Comparison of ENCODE assay signal across 11 cellular contexts in genomic region chr5:113050606-113051391, GRCh38.
DNase-seq lines count a peak whose midpoint lies in the region; ATAC-seq, FAIRE-seq and TF ChIP-seq lines count a peak whose summit lies in the region.
"Had no signal": no experiment of that assay in that cellular context is flagged by ENCODE, and none has a peak within 500 bp of the region (broad histone marks: within the 10 kb centered on the region; RNA-seq: fewer than 3 reads in every experiment).

No MANE protein-coding gene starts in this region.

- no peak for TF ChIP-seq RAD21 in K562 (CRISPR knock-in tag; conservative IDR thresholded peaks at IDR 0.05 in 1 of 2, IDR thresholded peaks at IDR 0.05 in 1 of 2)

- FAIRE-seq in K562 (lab: Jason Lieb, UNC), result peak; percentile 67

- H3K27ac ChIP-seq in K562 (ENCODE audit: extremely low read depth, low read depth, low read length), result no peak overlapping the region
- H3K27ac ChIP-seq: neutrophil, PC-9 had no signal

- POLR2A ChIA-PET in K562 (lab: Yijun Ruan, JAX), result interaction anchor here (0.7 to 2.0 kb wide), 4 partner anchors 12 to 32 kb away, joined by 4 to 5 read pairs (median 4); no protein-coding TSS in a partner anchor

- no peaks in the 10 kb centered on the region for H3K27me3 ChIP-seq in K562 (ENCODE audit: control insufficient read depth in 2 of 2, insufficient read depth in 2 of 2, low read length in 2 of 2)
- H3K27me3 ChIP-seq: neutrophil had no signal

- WGBS in K562 (ENCODE audit: insufficient coverage, low coverage, missing lambda C conversion rate), result 38% methylated on average over 12 of the region's 12 CpGs

- H3K9me3 ChIP-seq in K562 (replicated peaks; ENCODE audit: control insufficient read depth, insufficient read depth, low read depth, low read length), result no peaks in the 10 kb centered on the region
- H3K9me3 ChIP-seq: neutrophil had no signal

- in situ Hi-C loops in K562 (cut with MboI), result no loop called here

- peak overlapping the region in 1 of 2 experiments; percentile 75; a peak in 1 of 4 replicates for H3K9ac ChIP-seq in K562 (ENCODE audit: insufficient read depth in 1 of 2, low read depth in 2 of 2, low read length in 2 of 2)

- 0 out of 3 replicates have a peak, but pooled peaks have one; percentile 10 for ATAC-seq in K562
- ATAC-seq in HG03521 (IDR thresholded peaks at IDR 0.05; ENCODE audit: unreplicated experiment), result no peak
- ATAC-seq in GM21786 (IDR thresholded peaks at IDR 0.05; ENCODE audit: unreplicated experiment), result no peak
- ATAC-seq in HG03354 (IDR thresholded peaks at IDR 0.05; ENCODE audit: poor library complexity, severe bottlenecking, unreplicated experiment), result no peak

- TF ChIP-seq EP300 in K562 (IDR thresholded peaks at IDR 0.05; ENCODE audit: low read length), result no peak

- intact Hi-C loops in K562 (cut with micrococcal nuclease), result no loop called here

- H3K36me3 ChIP-seq in K562 (ENCODE audit: control insufficient read depth, insufficient read depth, low read length), result no peaks in the 10 kb centered on the region
- H3K36me3 ChIP-seq: neutrophil had no signal

- DNase-seq in AG08395 (ENCODE audit: low spot score) (peak; percentile 87), M059J (ENCODE audit: low read depth) (peak; percentile 82), K562 (ENCODE audit: extremely low read depth in 1 of 4, low spot score in 3 of 4) (peak in 2 of 4 experiments; percentile 32 to 54), lung microvascular endothelial cell (ENCODE audit: low read depth in 2 of 2) (peak; percentile 83 to 87), activated gamma-delta T cell treated with Interleukin-2 at 50 U/mL for 16 hours (no peak)
- DNase-seq: PC-9 had no signal

- H3K9me1 ChIP-seq in K562 (ENCODE audit: control insufficient read depth, insufficient read depth, low read length), result no peaks in the 10 kb centered on the region

- peak overlapping the region; percentile 47 for H2AFZ ChIP-seq in K562 (ENCODE audit: low read depth, low read length)
- H2AFZ ChIP-seq: PC-9 had no signal

- no peaks in the 10 kb centered on the region for H3K79me2 ChIP-seq in K562 (ENCODE audit: control insufficient read depth, insufficient read depth, low read length)

- no peak overlapping the region for H3K4me3 ChIP-seq in K562
- H3K4me3 ChIP-seq: coronary artery, PC-9 had no signal

- no TSS peak for BruUV-seq in K562 (replicated peaks; lab: Mats Ljungman, UMichigan)

- no peaks in the 10 kb centered on the region for H4K20me1 ChIP-seq in K562 (replicated peaks; ENCODE audit: control insufficient read depth, insufficient read depth, low read length)

- TF ChIP-seq POLR2A in K562 (conservative IDR thresholded peaks at IDR 0.05), result no peak

- H3K4me2 ChIP-seq in K562 (ENCODE audit: insufficient read depth, low read length), result no peak overlapping the region
- H3K4me2 ChIP-seq: PC-9 had no signal

- CTCF ChIA-PET in K562 (lab: Yijun Ruan, JAX; ENCODE audit: low intra/inter-chr PET ratio), result no interaction called here

- no peak for TF ChIP-seq CTCF in K562 (IDR thresholded peaks at IDR 0.05 in 2 of 3, conservative IDR thresholded peaks at IDR 0.05 in 1 of 3; ENCODE audit: insufficient read depth in 2 of 3, low read depth in 1 of 3, low read length in 3 of 3)

- H3K4me1 ChIP-seq in K562 (replicated peaks in 1 of 2; ENCODE audit: control insufficient read depth in 2 of 2, insufficient read depth in 2 of 2, low read length in 2 of 2), result peaks cover 31 to 40% of the 10 kb centered on the region in 2 experiments; a peak in 4 of 5 replicates

TF ChIP-seq in K562, 482 proteins besides CTCF, POLR2A, EP300 and RAD21 (continues in another document):
- TF ChIP-seq SRSF1 (IDR thresholded peaks at IDR 0.05; ENCODE audit: low read depth, low read length), result no peak
- no peak for TF ChIP-seq HMGXB4 (CRISPR knock-in tag; IDR thresholded peaks at IDR 0.05)
- TF ChIP-seq RCOR1 (IDR thresholded peaks at IDR 0.05; ENCODE audit: borderline replicate concordance in 1 of 2, low read depth in 2 of 2, low read length in 2 of 2), result 0 out of 4 replicates have a peak, but pooled peaks of 1 of the 2 experiments have one; percentile 29
- no peak for TF ChIP-seq RUNX1 (IDR thresholded peaks at IDR 0.05; ENCODE audit: low read depth)
- peak; percentile 100 for TF ChIP-seq ZNF316 (IDR thresholded peaks at IDR 0.05)
- TF ChIP-seq ZNF280A (IDR thresholded peaks at IDR 0.05; ENCODE audit: low read depth, partially characterized antibody), result no peak
- no peak for TF ChIP-seq RFX7 (CRISPR knock-in tag; IDR thresholded peaks at IDR 0.05)
- peak; percentile 72 for TF ChIP-seq NFE2 (IDR thresholded peaks at IDR 0.05; ENCODE audit: low read depth)
- no peak for TF ChIP-seq ZNF444 (CRISPR knock-in tag; IDR thresholded peaks at IDR 0.05)
- no peak for TF ChIP-seq CHCHD3 (CRISPR knock-in tag; IDR thresholded peaks at IDR 0.05)
- no peak for TF ChIP-seq LARP7 (IDR thresholded peaks at IDR 0.05)
- peak; percentile 96 for TF ChIP-seq MAFF (IDR thresholded peaks at IDR 0.05; ENCODE audit: low read length)
- no peak for TF ChIP-seq CBX1 (IDR thresholded peaks at IDR 0.05; ENCODE audit: low read depth)
- TF ChIP-seq C11orf30 (IDR thresholded peaks at IDR 0.05; ENCODE audit: low read depth), result peak; percentile 100
- peak; percentile 96 for TF ChIP-seq MAFK (IDR thresholded peaks at IDR 0.05; ENCODE audit: low read length)
- peak; percentile 50 for TF ChIP-seq ARID1B (IDR thresholded peaks at IDR 0.05)
- TF ChIP-seq JUND (IDR thresholded peaks at IDR 0.05; ENCODE audit: borderline replicate concordance, low read depth, low read length), result no peak
- 0 out of 3 replicates have a peak, but pooled peaks have one; percentile 15 for TF ChIP-seq JUND (tag; IDR thresholded peaks at IDR 0.05; ENCODE audit: borderline replicate concordance, low read depth, low read length)
- no peak for TF ChIP-seq ZNF146 (CRISPR knock-in tag; IDR thresholded peaks at IDR 0.05; ENCODE audit: unreplicated experiment)
- TF ChIP-seq ZBTB9 (CRISPR knock-in tag; IDR thresholded peaks at IDR 0.05), result no peak
- peak; percentile 99 for TF ChIP-seq MAFG (tag; conservative IDR thresholded peaks at IDR 0.05)
